ENCODE assay signal across 18 cellular contexts in genomic region chr14:39428118-39428517, GRCh38. TPM values are rescaled to one million over a fixed set of nuclear protein-coding genes. Genes with fewer than 3 reads are reported as not detected.
A peak's percentile ranks its signal among the peaks of the same experiment; 100 is the strongest.
DNase-seq lines count a peak whose midpoint lies in the region; ATAC-seq, FAIRE-seq and TF ChIP-seq lines count a peak whose summit lies in the region.
"Had no signal": no experiment of that assay in that cellular context is flagged by ENCODE, and none has a peak within 500 bp of the region (broad histone marks: within the 10 kb centered on the region; RNA-seq: fewer than 3 reads in every experiment).

No MANE protein-coding gene starts in this region.

- H3K4me2 ChIP-seq in DND-41 (ENCODE audit: insufficient read depth, low read length) (peak overlapping the region; percentile 73), astrocyte (ENCODE audit: low read length) (no peak overlapping the region)

- H3K4me1 Mint-ChIP-seq in activated naive CD8-positive, alpha-beta T cell (ENCODE audit: low read depth), result peaks cover 71% of the 10 kb centered on the region
- H3K4me1 Mint-ChIP-seq in activated naive CD8-positive, alpha-beta T cell treated with anti-CD3 and anti-CD28 coated beads, Interleukin-2, amount 50 U/mL, for 24 hours, result peaks cover 59% of the 10 kb centered on the region
- H3K4me1 Mint-ChIP-seq in astrocyte (ENCODE audit: low read depth, unreplicated experiment), result peaks cover 16% of the 10 kb centered on the region
- H3K4me1 Mint-ChIP-seq in naive thymus-derived CD8-positive, alpha-beta T cell, result peaks cover 35 to 78% (median 72%) of the 10 kb centered on the region in 4 donors

- H4K20me1 ChIP-seq in DND-41 (ENCODE audit: insufficient read depth, low read length) (peaks cover 32% of the 10 kb centered on the region), astrocyte (ENCODE audit: insufficient read depth, low read length) (peaks cover 35% of the 10 kb centered on the region)

- H3K9me3 ChIP-seq in DND-41 (ENCODE audit: insufficient read depth, low read length, severe bottlenecking) (no peaks in the 10 kb centered on the region), astrocyte (ENCODE audit: insufficient read depth, low read depth, low read length) (no peaks in the 10 kb centered on the region)

- peak overlapping the region; percentile 99 for H3K4me3 Mint-ChIP-seq in activated naive CD8-positive, alpha-beta T cell
- no peak overlapping the region for H3K4me3 Mint-ChIP-seq in activated naive CD8-positive, alpha-beta T cell treated with anti-CD3 and anti-CD28 coated beads, Interleukin-2, amount 50 U/mL, for 24 hours
- H3K4me3 Mint-ChIP-seq in astrocyte (ENCODE audit: unreplicated experiment), result peak overlapping the region; percentile 27
- H3K4me3 Mint-ChIP-seq in naive thymus-derived CD8-positive, alpha-beta T cell, result peak overlapping the region; percentile 4 to 99 (median 72)
- H3K4me3 Mint-ChIP-seq: B cell had no signal

- H3K4me1 ChIP-seq in DND-41 (ENCODE audit: insufficient read depth, low read length) (peaks cover 38% of the 10 kb centered on the region), astrocyte (ENCODE audit: insufficient read depth, low read length) (peaks cover 10% of the 10 kb centered on the region)

- no peaks in the 10 kb centered on the region for H3K36me3 Mint-ChIP-seq in activated naive CD8-positive, alpha-beta T cell
- no peaks in the 10 kb centered on the region for H3K36me3 Mint-ChIP-seq in activated naive CD8-positive, alpha-beta T cell treated with anti-CD3 and anti-CD28 coated beads, Interleukin-2, amount 50 U/mL, for 24 hours (ENCODE audit: low read depth)
- no peaks in the 10 kb centered on the region for H3K36me3 Mint-ChIP-seq in astrocyte (ENCODE audit: low read depth, unreplicated experiment)
- peaks cover 0 to 8% (median 0%) of the 10 kb centered on the region in 3 donors for H3K36me3 Mint-ChIP-seq in naive thymus-derived CD8-positive, alpha-beta T cell

- no peak for TF ChIP-seq CTCF in DND-41 (IDR thresholded peaks at IDR 0.05; ENCODE audit: borderline replicate concordance, extremely low read depth, low read length, poor library complexity, severe bottlenecking)
- TF ChIP-seq CTCF in astrocyte (IDR thresholded peaks at IDR 0.05; ENCODE audit: insufficient read depth, low read depth, low read length), result no peak

- no peak overlapping the region for H3K9ac ChIP-seq in DND-41 (ENCODE audit: low read depth, low read length)
- no peak overlapping the region for H3K9ac ChIP-seq in astrocyte (ENCODE audit: low read length)

- H3K27me3 ChIP-seq in DND-41 (ENCODE audit: insufficient read depth, low read length, poor library complexity) (no peaks in the 10 kb centered on the region), astrocyte (ENCODE audit: insufficient read depth, low read length) (no peaks in the 10 kb centered on the region)

- no peak overlapping the region for H3K27ac Mint-ChIP-seq in activated naive CD8-positive, alpha-beta T cell
- H3K27ac Mint-ChIP-seq in activated naive CD8-positive, alpha-beta T cell treated with anti-CD3 and anti-CD28 coated beads, Interleukin-2, amount 50 U/mL, for 24 hours, result no peak overlapping the region
- H3K27ac Mint-ChIP-seq in astrocyte (ENCODE audit: unreplicated experiment), result no peak overlapping the region
- peak overlapping the region in 5 of 10 donors; percentile 24 to 41 (median 26) for H3K27ac Mint-ChIP-seq in naive thymus-derived CD8-positive, alpha-beta T cell
- H3K27ac Mint-ChIP-seq: B cell had no signal

- H3K4me3 ChIP-seq in DND-41 (ENCODE audit: low read depth in 1 of 2, low read length in 2 of 2), result no peak overlapping the region
- H3K4me3 ChIP-seq in astrocyte (ENCODE audit: insufficient read depth, low read depth, low read length), result no peak overlapping the region
- H3K4me3 ChIP-seq: K562 had no signal

- no peaks in the 10 kb centered on the region for H3K9me3 Mint-ChIP-seq in activated naive CD8-positive, alpha-beta T cell (ENCODE audit: low read depth)
- no peaks in the 10 kb centered on the region for H3K9me3 Mint-ChIP-seq in activated naive CD8-positive, alpha-beta T cell treated with anti-CD3 and anti-CD28 coated beads, Interleukin-2, amount 50 U/mL, for 24 hours
- H3K9me3 Mint-ChIP-seq in astrocyte (ENCODE audit: unreplicated experiment), result no peaks in the 10 kb centered on the region
- H3K9me3 Mint-ChIP-seq in naive thymus-derived CD8-positive, alpha-beta T cell, result no peaks in the 10 kb centered on the region

- H2AFZ ChIP-seq in DND-41 (ENCODE audit: low read depth, low read length) (no peak overlapping the region), astrocyte (ENCODE audit: low read depth, low read length) (no peak overlapping the region)

- peaks cover 86% of the 10 kb centered on the region for H3K79me2 ChIP-seq in DND-41 (ENCODE audit: insufficient read depth, low read length)
- peaks cover 72% of the 10 kb centered on the region for H3K79me2 ChIP-seq in astrocyte (ENCODE audit: insufficient read depth, low read length)

- no peak overlapping the region for H3K27ac ChIP-seq in DND-41 (ENCODE audit: low read length)
- no peak overlapping the region for H3K27ac ChIP-seq in astrocyte (ENCODE audit: low read depth, low read length)

- no peaks in the 10 kb centered on the region for H3K27me3 Mint-ChIP-seq in activated naive CD8-positive, alpha-beta T cell
- H3K27me3 Mint-ChIP-seq in activated naive CD8-positive, alpha-beta T cell treated with anti-CD3 and anti-CD28 coated beads, Interleukin-2, amount 50 U/mL, for 24 hours, result no peaks in the 10 kb centered on the region
- H3K27me3 Mint-ChIP-seq in astrocyte (ENCODE audit: low read depth, unreplicated experiment), result no peaks in the 10 kb centered on the region
- H3K27me3 Mint-ChIP-seq in naive thymus-derived CD8-positive, alpha-beta T cell, result no peaks in the 10 kb centered on the region
- H3K27me3 Mint-ChIP-seq: B cell had no signal

- DNase-seq in activated naive CD8-positive, alpha-beta T cell treated with anti-CD3 and anti-CD28 coated beads, Interleukin-2, amount 50 U/mL, for 24 hours, result no peak
- no peak for DNase-seq in DND-41
- DNase-seq in astrocyte (ENCODE audit: low read depth), result no peak
- no peak for DNase-seq in naive thymus-derived CD8-positive, alpha-beta T cell
- DNase-seq in activated CD4-positive, alpha-beta T cell treated with anti-CD3 and anti-CD28 coated beads, Interleukin-2, amount 50 U/mL, for 4 hours, result no peak
- DNase-seq in iPS-NIHi11 (ENCODE audit: low spot score), result no peak
- DNase-seq in NCI-H1417 treated with DMSO at 0.1 percent for 48 hours (lab: John Stamatoyannopoulos, UW), result no peak
- DNase-seq: NCI-H1105; NCI-H1694; NCI-H2081 treated with DMSO at 0.1 percent for 48 hours; NCI-H446 treated with DMSO at 0.1 percent for 48 hours; NCI-H69; NK-92 treated with Interleukin-12 subunit alpha and Interleukin-12 subunit beta, amount 100 ng/mL, for 24 hours; SHP77 had no signal

- FAIRE-seq in astrocyte (lab: Jason Lieb, UNC), result no peak
- FAIRE-seq: D721Med, K562 had no signal

- H3K36me3 ChIP-seq in DND-41 (ENCODE audit: insufficient read depth, low read length) (peaks cover 3% of the 10 kb centered on the region), astrocyte (ENCODE audit: insufficient read depth, low read length) (no peaks in the 10 kb centered on the region)

- POLR2A ChIA-PET in naive thymus-derived CD8-positive, alpha-beta T cell (lab: Charles Lee), result no interaction called here

- ATAC-seq in activated naive CD8-positive, alpha-beta T cell treated with anti-CD3 and anti-CD28 coated beads, Interleukin-2, amount 50 U/mL, for 24 hours, result no peak
- ATAC-seq in DND-41 (ENCODE audit: insufficient read depth, low read depth), result no peak
- ATAC-seq in naive thymus-derived CD8-positive, alpha-beta T cell, result no peak
- ATAC-seq: K562 had no signal

RNA-seq across cellular contexts. Expression of gene FBXO33, which starts 4.1 kb away (rescaled TPM):
- 9.4 and 10.9 TPM in 2 replicates for total RNA-seq in astrocyte
- total RNA-seq in naive thymus-derived CD8-positive, alpha-beta T cell, result 10 to 100 TPM; 29.9 to 31.6 TPM
- 10 to 100 TPM; 14.7 to 24.1 (median 19.3) TPM for polyA plus RNA-seq in naive thymus-derived CD8-positive, alpha-beta T cell
